3 cellular contexts compared by ENCODE assay signal in genomic region chr5:159631001-159631400, GRCh38.
"Had no signal": no experiment of that assay in that cellular context is flagged by ENCODE, and none has a peak within 500 bp of the region (broad histone marks: within the 10 kb centered on the region; RNA-seq: fewer than 3 reads in every experiment).

No MANE protein-coding gene starts in this region.

- DNase-seq: IMR-90 had no signal

- H3K4me3 ChIP-seq: K562 had no signal

- H3K27ac ChIP-seq: HL-60 had no signal
